Comparison of ENCODE assay signal across 8 cellular contexts in genomic region chr14:91138511-91139359, GRCh38. TPM values are rescaled to one million over a fixed set of nuclear protein-coding genes. Genes with fewer than 3 reads are reported as not detected.
DNase-seq lines count a peak whose midpoint lies in the region; ATAC-seq and TF ChIP-seq lines count a peak whose summit lies in the region.

No MANE protein-coding gene starts in this region.

- H3K9ac ChIP-seq in H9 (ENCODE audit: extremely low read depth, insufficient read length, low read length) = no peak overlapping the region

- H3K14ac ChIP-seq in H9 (ENCODE audit: insufficient read depth, low read length) = no peak overlapping the region

- H3K9me3 Mint-ChIP-seq in H9 = no peaks in the 10 kb centered on the region
- no peaks in the 10 kb centered on the region for H3K9me3 Mint-ChIP-seq in MCF 10A (ENCODE audit: unreplicated experiment)
- H3K9me3 Mint-ChIP-seq in natural killer cell treated with Interleukin-12 subunit alpha and Interleukin-12 subunit beta and Interleukin-15 and Interleukin-18, amount 100 ng/mL, for 72 hours = no peaks in the 10 kb centered on the region

- no peak overlapping the region for H3K23ac ChIP-seq in H9 (ENCODE audit: insufficient read length, low read depth, low read length)

- no peaks in the 10 kb centered on the region for H3K79me2 ChIP-seq in H9 (ENCODE audit: insufficient read depth, low read length)

- no peak for TF ChIP-seq POLR2A in ovary (IDR thresholded peaks at IDR 0.05)

- no peak overlapping the region for H4K91ac ChIP-seq in H9 (ENCODE audit: insufficient read length, low read depth, low read length)

- no peak overlapping the region for H2AK5ac ChIP-seq in H9 (ENCODE audit: insufficient read length, low read length)

- intact Hi-C loops in MCF 10A (cut with micrococcal nuclease) (loop anchor here (1.0 kb wide), 1 partner anchor 35 kb away; no protein-coding TSS in a partner anchor), ovary (cut with DNase I) (no loop called here)

- no peak overlapping the region for H2BK5ac ChIP-seq in H9 (ENCODE audit: insufficient read length, low read length)

- H3K27ac ChIP-seq in H9 (ENCODE audit: insufficient read length, low read depth, low read length) (no peak overlapping the region), ovary (no peak overlapping the region)

- no peak overlapping the region for H4K8ac ChIP-seq in H9 (replicated peaks; ENCODE audit: insufficient read length, low read depth, low read length)

- H3K4me1 Mint-ChIP-seq in H9 (peaks cover 13 to 17% of the 10 kb centered on the region in 2 experiments), MCF 10A (ENCODE audit: insufficient read depth, unreplicated experiment) (peaks cover 4% of the 10 kb centered on the region)
- H3K4me1 Mint-ChIP-seq in natural killer cell treated with Interleukin-12 subunit alpha and Interleukin-12 subunit beta and Interleukin-15 and Interleukin-18, amount 100 ng/mL, for 72 hours (ENCODE audit: low read depth in 2 of 2) = peaks cover 32 to 39% of the 10 kb centered on the region in 2 donors

- no peak overlapping the region for H2BK12ac ChIP-seq in H9 (ENCODE audit: insufficient read length, low read depth, low read length)

- H3K36me3 Mint-ChIP-seq in H9 (ENCODE audit: insufficient read depth in 1 of 3, low read depth in 3 of 3) (peaks cover 0 to 9% (median 3%) of the 10 kb centered on the region in 3 experiments; a peak in 4 of 7 replicates), MCF 10A (ENCODE audit: insufficient read depth, unreplicated experiment) (peaks cover 14% of the 10 kb centered on the region)
- no peaks in the 10 kb centered on the region for H3K36me3 Mint-ChIP-seq in natural killer cell treated with Interleukin-12 subunit alpha and Interleukin-12 subunit beta and Interleukin-15 and Interleukin-18, amount 100 ng/mL, for 72 hours

- H3K4me2 ChIP-seq in H9 (ENCODE audit: insufficient read depth, insufficient read length, low read length) = no peak overlapping the region

- no peaks in the 10 kb centered on the region for H3K36me3 ChIP-seq in ovary

- no peak overlapping the region for H2BK20ac ChIP-seq in H9 (ENCODE audit: low read depth, low read length, poor library complexity, severe bottlenecking)

- ATAC-seq in natural killer cell treated with Interleukin-12 subunit alpha and Interleukin-12 subunit beta and Interleukin-15 and Interleukin-18, amount 100 ng/mL, for 72 hours = peak; percentile 63 to 65
- ATAC-seq in HG03442 (IDR thresholded peaks at IDR 0.05; ENCODE audit: unreplicated experiment) = no peak

- H4K5ac ChIP-seq in H9 (ENCODE audit: insufficient read length, low read depth, low read length) = no peak overlapping the region

- no peak overlapping the region for H2AFZ ChIP-seq in H9 (ENCODE audit: low read length)

- H3K4me3 Mint-ChIP-seq in H9 (no peak overlapping the region), MCF 10A (ENCODE audit: unreplicated experiment) (no peak overlapping the region)
- H3K4me3 Mint-ChIP-seq in natural killer cell treated with Interleukin-12 subunit alpha and Interleukin-12 subunit beta and Interleukin-15 and Interleukin-18, amount 100 ng/mL, for 72 hours = no peak overlapping the region

- BruUV-seq in MCF 10A (replicated peaks; lab: Mats Ljungman, UMichigan) = no TSS peak

- POLR2A ChIA-PET in MCF 10A (lab: Yijun Ruan, JAX) = interaction anchor here (0.8 to 1.1 kb wide), 2 partner anchors 11 to 22 kb away, joined by 3 to 4 read pairs; no protein-coding TSS in a partner anchor

- no peaks in the 10 kb centered on the region for H3K79me1 ChIP-seq in H9 (ENCODE audit: insufficient read depth, low read depth, low read length, poor library complexity, severe bottlenecking)

- no peaks in the 10 kb centered on the region for H3K9me3 ChIP-seq in H9 (ENCODE audit: control insufficient read depth, low read depth, low read length)
- no peaks in the 10 kb centered on the region for H3K9me3 ChIP-seq in ovary

- no peak overlapping the region for H2BK15ac ChIP-seq in H9 (ENCODE audit: low read depth, low read length)

- H3K56ac ChIP-seq in H9 (ENCODE audit: insufficient read length, low read depth, low read length) = no peak overlapping the region

- no peaks in the 10 kb centered on the region for H3K23me2 ChIP-seq in H9 (ENCODE audit: insufficient read length, low read depth, low read length, poor library complexity, severe bottlenecking)

- no peak overlapping the region for H3T11ph ChIP-seq in H9 (ENCODE audit: low read length)

- no CpG with 5 or more reads among the region's 6 CpGs for WGBS in H9 (ENCODE audit: extremely low coverage, insufficient read length, low lambda C conversion rate)
- WGBS in ovary, 3 donors = 89 to 94% (median 93%) methylated on average over 6 of the region's 6 CpGs

- H3K27ac Mint-ChIP-seq in H9 (peak overlapping the region in 1 of 3 experiments; percentile 64; a peak in 3 of 7 replicates), MCF 10A (ENCODE audit: low read depth, unreplicated experiment) (no peak overlapping the region)
- H3K27ac Mint-ChIP-seq in natural killer cell treated with Interleukin-12 subunit alpha and Interleukin-12 subunit beta and Interleukin-15 and Interleukin-18, amount 100 ng/mL, for 72 hours = peak overlapping the region; percentile 56 to 79

- no peaks in the 10 kb centered on the region for H3K27me3 ChIP-seq in H9 (ENCODE audit: insufficient read depth, low read length)
- H3K27me3 ChIP-seq in ovary = no peaks in the 10 kb centered on the region

- H3K4me3 ChIP-seq in ovary = no peak overlapping the region

- DNase-seq in AML-193 (lab: John Stamatoyannopoulos, UW) (peak; percentile 48 to 68), H9 (peak; percentile 41), SKM-1 (lab: John Stamatoyannopoulos, UW; ENCODE audit: unreplicated experiment) (peak; percentile 19), MCF 10A (ENCODE audit: unreplicated experiment) (peak; percentile 68), NCI-H2029 (lab: John Stamatoyannopoulos, UW) (no peak), ovary (no peak)
- DNase-seq in natural killer cell treated with Interleukin-12 subunit alpha and Interleukin-12 subunit beta and Interleukin-15 and Interleukin-18, amount 100 ng/mL, for 72 hours (ENCODE audit: low spot score) = peak; percentile 64

- H3K27me3 Mint-ChIP-seq in H9 (ENCODE audit: low read depth) = no peaks in the 10 kb centered on the region
- no peaks in the 10 kb centered on the region for H3K27me3 Mint-ChIP-seq in MCF 10A (ENCODE audit: insufficient read depth, unreplicated experiment)
- H3K27me3 Mint-ChIP-seq in natural killer cell treated with Interleukin-12 subunit alpha and Interleukin-12 subunit beta and Interleukin-15 and Interleukin-18, amount 100 ng/mL, for 72 hours = no peaks in the 10 kb centered on the region

- no peak overlapping the region for H2BK120ac ChIP-seq in H9 (ENCODE audit: low read depth, low read length, poor library complexity, severe bottlenecking)

- TF ChIP-seq EP300 in ovary (IDR thresholded peaks at IDR 0.05) = no peak

- H3K4me1 ChIP-seq in H9 (ENCODE audit: insufficient read depth, low read length) = no peaks in the 10 kb centered on the region
- H3K4me1 ChIP-seq in ovary (ENCODE audit: insufficient read depth) = no peaks in the 10 kb centered on the region

- H3K18ac ChIP-seq in H9 (ENCODE audit: insufficient read length, low read depth, low read length) = no peak overlapping the region

- CTCF ChIA-PET in MCF 10A (lab: Yijun Ruan, JAX) = interaction anchor here (0.6 to 6.8 kb wide), 12 partner anchors 8 to 422 kb away, joined by 3 to 80 read pairs (median 3); no protein-coding TSS in a partner anchor

- H3K4ac ChIP-seq in H9 (ENCODE audit: low read depth, low read length) = no peak overlapping the region

- no peaks in the 10 kb centered on the region for H4K20me1 ChIP-seq in H9 (ENCODE audit: control insufficient read depth, insufficient read depth, insufficient read length)

- peak; percentile 78 for TF ChIP-seq CTCF in H9 (conservative IDR thresholded peaks at IDR 0.05)
- TF ChIP-seq CTCF in MCF 10A (IDR thresholded peaks at IDR 0.05; ENCODE audit: unreplicated experiment) = peak; percentile 49
- no peak for TF ChIP-seq CTCF in ovary (IDR thresholded peaks at IDR 0.05)

RNA-seq across cellular contexts. Expression of gene DGLUCY, which starts 24.9 kb away (rescaled TPM):
- total RNA-seq in H9 (2021) = 24.8 and 29.6 TPM in 2 replicates
- 11.3 and 11.7 TPM in 2 replicates for total RNA-seq in MCF 10A (2022)
- total RNA-seq in natural killer cell treated with Interleukin-12 subunit alpha and Interleukin-12 subunit beta and Interleukin-15 and Interleukin-18, amount 100 ng/mL, for 72 hours = 10 to 100 TPM; 28.4 to 78.3 TPM
- 10 to 100 TPM; 17.9 to 52.2 (median 39.3) TPM for total RNA-seq in ovary
- 10 to 100 TPM; 24.1 to 73.3 TPM for polyA plus RNA-seq in ovary

Comparison
In these comparisons a context has a peak if more than half of its experiments do, and no peak if none do; other contexts are left out.
1. DNase-seq: peak in AML-193 (2 of 2), H9 (single experiment), SKM-1 (single experiment), MCF 10A (single experiment) and natural killer cell treated with Interleukin-12 subunit alpha and Interleukin-12 subunit beta and Interleukin-15 and Interleukin-18, amount 100 ng/mL, for 72 hours (single experiment); none in NCI-H2029 (single experiment) and ovary (0 of 5).
2. CTCF ChIP-seq: peak in H9 (single experiment) and MCF 10A (single experiment); none in ovary (0 of 3).